12 cellular contexts compared by ENCODE assay signal in genomic region chr22:46062971-46063631, GRCh38.
A peak's percentile ranks its signal among the peaks of the same experiment; 100 is the strongest.
DNase-seq lines count a peak whose midpoint lies in the region; ATAC-seq and TF ChIP-seq lines count a peak whose summit lies in the region.
"Had no signal": no experiment of that assay in that cellular context is flagged by ENCODE, and none has a peak within 500 bp of the region (broad histone marks: within the 10 kb centered on the region; RNA-seq: fewer than 3 reads in every experiment).

No MANE protein-coding gene starts in this region.

- WGBS in trophoblast cell (ENCODE audit: extremely low coverage, insufficient coverage, insufficient read length), result no CpG with 5 or more reads among the region's 15 CpGs

- CTCF ChIA-PET in A673 (lab: Charles Lee), result no interaction called here

- no peak for ATAC-seq in HG03469 (IDR thresholded peaks at IDR 0.05; ENCODE audit: unreplicated experiment)

- H2BK120ac ChIP-seq in trophoblast cell (ENCODE audit: insufficient read depth, low read length, poor library complexity), result no peak overlapping the region

- no peak overlapping the region for H3K14ac ChIP-seq in trophoblast cell (ENCODE audit: low read length)

- intact Hi-C loops in A673 (cut with micrococcal nuclease; ENCODE audit: unreplicated experiment), result no loop called here

- no peak overlapping the region for H2AK5ac ChIP-seq in trophoblast cell (ENCODE audit: low read length)

- no peak overlapping the region for H4K12ac ChIP-seq in trophoblast cell (ENCODE audit: low read depth, low read length)

- no peak overlapping the region for H3K4me2 ChIP-seq in trophoblast cell (ENCODE audit: low read length)

- H3K9me3 ChIP-seq in A673 (ENCODE audit: low read depth, low read length, poor library complexity, severe bottlenecking), result no peaks in the 10 kb centered on the region
- no peaks in the 10 kb centered on the region for H3K9me3 ChIP-seq in Peyer's patch
- no peaks in the 10 kb centered on the region for H3K9me3 ChIP-seq in trophoblast cell (ENCODE audit: insufficient read depth, low read depth, low read length)

- H3K27me3 ChIP-seq in A673 (replicated peaks; ENCODE audit: insufficient read depth, low read depth, low read length, poor library complexity), result no peaks in the 10 kb centered on the region
- H3K27me3 ChIP-seq in Peyer's patch, result no peaks in the 10 kb centered on the region
- H3K27me3 ChIP-seq in trophoblast cell (ENCODE audit: insufficient read depth, low read length), result peaks cover 34% of the 10 kb centered on the region

- no peak overlapping the region for H3K4ac ChIP-seq in trophoblast cell (ENCODE audit: low read depth, low read length)

- no peak overlapping the region for H4K91ac ChIP-seq in trophoblast cell (ENCODE audit: low read depth, low read length)

- H3K27ac ChIP-seq in A673 (ENCODE audit: low read depth, low read length, poor library complexity, severe bottlenecking), result peak overlapping the region; percentile 44
- peak overlapping the region; percentile 39 to 100 (median 90) for H3K27ac ChIP-seq in Peyer's patch
- H3K27ac ChIP-seq in trophoblast cell (ENCODE audit: low read depth, low read length), result no peak overlapping the region

- no peak for TF ChIP-seq CTCF in A673 (conservative IDR thresholded peaks at IDR 0.05; ENCODE audit: low read depth, low read length)
- TF ChIP-seq CTCF in Peyer's patch (IDR thresholded peaks at IDR 0.05), result no peak
- TF ChIP-seq CTCF in fibroblast of mammary gland (conservative IDR thresholded peaks at IDR 0.05; ENCODE audit: control insufficient read depth, insufficient read depth, low read depth, low read length), result no peak

- TF ChIP-seq POLR2A in Peyer's patch (IDR thresholded peaks at IDR 0.05), result no peak

- H4K8ac ChIP-seq in trophoblast cell (ENCODE audit: low read depth, low read length), result no peak overlapping the region

- H3K4me3 ChIP-seq in A673 (ENCODE audit: low read depth, low read length, poor library complexity, severe bottlenecking) (no peak overlapping the region), Peyer's patch (no peak overlapping the region), fibroblast of mammary gland (ENCODE audit: control insufficient read depth, low read depth, low read length) (peak overlapping the region; percentile 16), trophoblast cell (ENCODE audit: low read depth, low read length) (no peak overlapping the region)

- H3K23ac ChIP-seq in trophoblast cell (ENCODE audit: low read length), result no peak overlapping the region

- H3K4me1 ChIP-seq in A673 (ENCODE audit: insufficient read depth, low read length, poor library complexity, severe bottlenecking), result peaks cover 34% of the 10 kb centered on the region
- H3K4me1 ChIP-seq in Peyer's patch, result peaks cover 4 to 57% (median 10%) of the 10 kb centered on the region in 4 donors
- no peaks in the 10 kb centered on the region for H3K4me1 ChIP-seq in trophoblast cell (ENCODE audit: control insufficient read depth in 1 of 2, insufficient read depth in 2 of 2, low read length in 2 of 2)

- BruUV-seq in A673 (replicated peaks; lab: Mats Ljungman, UMichigan), result no TSS peak

- H2BK12ac ChIP-seq in trophoblast cell (ENCODE audit: low read length), result no peak overlapping the region

- H3K36me3 ChIP-seq in A673 (ENCODE audit: insufficient read depth, low read length, poor library complexity, severe bottlenecking), result no peaks in the 10 kb centered on the region
- no peaks in the 10 kb centered on the region for H3K36me3 ChIP-seq in Peyer's patch
- H3K36me3 ChIP-seq in trophoblast cell (ENCODE audit: control insufficient read depth in 1 of 2, insufficient read depth in 2 of 2, low read length in 2 of 2), result no peaks in the 10 kb centered on the region

- peak overlapping the region; percentile 45 for H2AFZ ChIP-seq in trophoblast cell (ENCODE audit: insufficient read depth, low read length, poor library complexity)

- no peak overlapping the region for H3K18ac ChIP-seq in trophoblast cell (ENCODE audit: low read length)

- no peaks in the 10 kb centered on the region for H3K79me2 ChIP-seq in trophoblast cell (ENCODE audit: control insufficient read depth, insufficient read depth, low read length, poor library complexity)

- H2BK5ac ChIP-seq in trophoblast cell (ENCODE audit: low read depth, low read length, poor library complexity), result no peak overlapping the region

- DNase-seq in A673 (ENCODE audit: low spot score) (no peak), Peyer's patch (peak in 2 of 3 donors; percentile 36 to 46), fibroblast of mammary gland (ENCODE audit: low read depth) (peak; percentile 37), trophoblast cell (no peak), UCSD-AML1 (lab: John Stamatoyannopoulos, UW; ENCODE audit: unreplicated experiment) (no peak), SHP77 (lab: John Stamatoyannopoulos, UW) (no peak)
- no peak for DNase-seq in stimulated activated CD4-positive, alpha-beta T cell treated with anti-CD3 and anti-CD28 coated beads, Interleukin-2, amount 100 ng/mL, for 48 hours
- DNase-seq: effector CD4-positive, alpha-beta T cell; immature natural killer cell; NCI-H446; stimulated activated CD8-positive, alpha-beta memory T cell treated with anti-CD3 and anti-CD28 coated beads, Interleukin-4, amount 100 ng/mL, for 48 hours had no signal

- no peaks in the 10 kb centered on the region for H3K79me1 ChIP-seq in trophoblast cell (ENCODE audit: low read length)

- H3K9ac ChIP-seq in trophoblast cell (ENCODE audit: low read length), result no peak overlapping the region

- POLR2A ChIA-PET in A673 (lab: Charles Lee; ENCODE audit: low non-redundant PET), result no interaction called here

Comparison
In these comparisons a context has a peak if more than half of its experiments do, and no peak if none do; other contexts are left out.
1. DNase-seq: peak in Peyer's patch (2 of 3) and fibroblast of mammary gland (single experiment); none in A673 (single experiment), trophoblast cell (0 of 2), UCSD-AML1 (single experiment), SHP77 (0 of 2) and stimulated activated CD4-positive, alpha-beta T cell treated with anti-CD3 and anti-CD28 coated beads, Interleukin-2, amount 100 ng/mL, for 48 hours (0 of 2).